ENCODE assay signal across 31 cellular contexts in the genomic region with DNA sequence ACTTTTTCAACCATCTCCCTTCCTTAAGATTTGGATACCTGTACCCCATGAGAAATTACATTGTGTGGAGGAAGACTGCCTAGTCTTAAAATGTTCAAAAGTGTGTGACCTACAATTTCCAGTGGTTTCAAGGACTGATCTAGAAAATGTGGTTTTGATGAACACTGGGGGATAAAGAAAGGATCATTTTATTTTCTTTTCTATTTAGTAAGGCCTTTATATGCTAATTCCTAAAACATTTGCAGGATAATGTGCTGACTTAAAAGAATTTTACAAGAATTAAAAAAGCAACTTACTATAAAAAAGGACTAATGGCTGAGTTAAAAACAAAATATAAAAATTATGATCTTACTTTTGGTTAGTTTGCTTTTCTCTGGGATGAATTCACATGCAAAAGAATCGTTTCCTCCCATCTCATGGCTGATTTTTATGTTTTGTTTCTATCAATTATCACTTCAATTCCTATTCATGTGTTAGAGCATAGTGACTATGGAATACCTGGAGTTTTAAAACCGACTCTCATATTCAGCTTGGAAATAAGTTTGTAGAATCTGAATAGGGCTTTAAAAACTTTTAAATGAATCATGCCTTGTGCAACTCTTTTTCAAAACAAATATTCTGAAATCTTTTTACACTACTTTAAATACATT. TPM values are rescaled to one million over a fixed set of nuclear protein-coding genes. Genes with fewer than 3 reads are reported as not detected.
"Had no signal": no experiment of that assay in that cellular context is flagged by ENCODE, and none has a peak within 500 bp of the region (broad histone marks: within the 10 kb centered on the region; RNA-seq: fewer than 3 reads in every experiment).

No MANE protein-coding gene starts in this region.

- ATAC-seq: activated CD4-positive, alpha-beta T cell treated with anti-CD3 and anti-CD28 coated beads for 36 hours; activated CD4-positive, CD25-positive, alpha-beta regulatory T cell treated with anti-CD3 and anti-CD28 coated beads, Interleukin-2, amount 50 U/mL, for 24 hours; activated CD8-positive, alpha-beta T cell treated with anti-CD3 and anti-CD28 coated beads, Interleukin-2, amount 10 ng/mL, durations not matched to agents 7 days and 5 days; Right ventricle myocardium inferior had no signal

- H3K27ac ChIP-seq: brain microvascular endothelial cell, PC-9, RWPE1 had no signal

- H3K36me3 Mint-ChIP-seq: activated naive CD4-positive, alpha-beta T cell treated with anti-CD3 and anti-CD28 coated beads, Interleukin-2, amount 50 U/mL, for 24 hours had no signal

- H3K4me3 ChIP-seq: PC-9 had no signal

- H3K27ac Mint-ChIP-seq: activated CD4-positive, alpha-beta T cell treated with anti-CD3 and anti-CD28 coated beads for 36 hours; activated CD4-positive, alpha-beta T cell treated with anti-CD3 and anti-CD28 coated beads, Interleukin-2, amount 10 ng/mL, durations not matched to agents 7 days and 5 days; activated CD8-positive, alpha-beta T cell treated with anti-CD3 and anti-CD28 coated beads, Interleukin-2, amount 10 ng/mL, durations not matched to agents 7 days and 5 days; activated naive CD4-positive, alpha-beta T cell treated with anti-CD3 and anti-CD28 coated beads, Interleukin-2, amount 50 U/mL, for 24 hours; activated T-cell treated with anti-CD3 and anti-CD28 coated beads, Interleukin-2, amount 50 U/mL, for 24 hours; activated T-helper 2 cell treated with anti-CD3 and anti-CD28 coated beads, Interferon-gamma antibody, Interleukin-2, Interleukin-4, amounts not matched to agents 10 μg/mL and 5 μg/mL and 100 μg/mL, durations not matched to agents 14 hours and 24 hours and 36 hours had no signal

- H3K9me3 Mint-ChIP-seq: activated CD4-positive, alpha-beta T cell treated with anti-CD3 and anti-CD28 coated beads, Interleukin-2, amount 10 ng/mL, durations not matched to agents 7 days and 5 days; activated naive CD4-positive, alpha-beta T cell treated with anti-CD3 and anti-CD28 coated beads, Interleukin-2, amount 50 U/mL, for 24 hours; activated T-cell treated with anti-CD3 and anti-CD28 coated beads, Interleukin-2, amount 50 U/mL, for 24 hours; activated T-helper 2 cell treated with anti-CD3 and anti-CD28 coated beads, Interferon-gamma antibody, Interleukin-2, Interleukin-4, amounts not matched to agents 10 μg/mL and 5 μg/mL and 100 μg/mL, durations not matched to agents 14 hours and 24 hours and 36 hours had no signal

- H3K27me3 ChIP-seq: brain microvascular endothelial cell had no signal

- DNase-seq: activated CD4-positive, alpha-beta T cell treated with anti-CD3 and anti-CD28 coated beads for 36 hours; activated CD4-positive, alpha-beta T cell treated with anti-CD3 and anti-CD28 coated beads, Interleukin-2, amount 10 ng/mL, durations not matched to agents 7 days and 5 days; activated CD4-positive, alpha-beta T cell treated with anti-CD3 and anti-CD28 coated beads, Interleukin-2, amount 50 U/mL, for 48 hours; activated CD8-positive, alpha-beta T cell treated with anti-CD3 and anti-CD28 coated beads, Interleukin-2, amount 10 ng/mL, durations not matched to agents 7 days and 5 days; activated gamma-delta T cell; activated naive CD4-positive, alpha-beta T cell treated with Interleukin-2 at 50 U/mL for 16 hours; activated T-cell treated with anti-CD3 and anti-CD28 coated beads, Interleukin-2, amount 50 U/mL, for 24 hours; amniotic stem cell; aorta; brain microvascular endothelial cell; central memory CD4-positive, alpha-beta T cell; NCI-H1092 treated with DMSO at 0.1 percent for 48 hours; NCI-H1417; NCI-H146; NCI-H187; NCI-H2029 treated with DMSO at 0.1 percent for 48 hours; NCI-H2107; NCI-H2171; NCI-H510A; NCI-H526; NCI-H748 treated with DMSO at 0.1 percent for 48 hours; NK-92 treated with Interleukin-12 subunit alpha and Interleukin-12 subunit beta, amount 100 ng/mL, for 24 hours; PC-9; SIG-M5; T1000 had no signal

- H2AFZ ChIP-seq: PC-9 had no signal

- H3K4me3 Mint-ChIP-seq: activated CD4-positive, alpha-beta T cell treated with anti-CD3 and anti-CD28 coated beads for 36 hours; activated CD4-positive, alpha-beta T cell treated with anti-CD3 and anti-CD28 coated beads, Interleukin-2, amount 10 ng/mL, durations not matched to agents 7 days and 5 days; activated CD8-positive, alpha-beta T cell treated with anti-CD3 and anti-CD28 coated beads, Interleukin-2, amount 10 ng/mL, durations not matched to agents 7 days and 5 days; activated naive CD4-positive, alpha-beta T cell treated with anti-CD3 and anti-CD28 coated beads, Interleukin-2, amount 50 U/mL, for 24 hours; activated T-cell treated with anti-CD3 and anti-CD28 coated beads, Interleukin-2, amount 50 U/mL, for 24 hours had no signal

- H3K4me1 Mint-ChIP-seq: activated CD4-positive, alpha-beta T cell treated with anti-CD3 and anti-CD28 coated beads for 36 hours; activated CD4-positive, alpha-beta T cell treated with anti-CD3 and anti-CD28 coated beads, Interleukin-2, amount 10 ng/mL, durations not matched to agents 7 days and 5 days; activated naive CD4-positive, alpha-beta T cell treated with anti-CD3 and anti-CD28 coated beads, Interleukin-2, amount 50 U/mL, for 24 hours had no signal

- H3K36me3 ChIP-seq: brain microvascular endothelial cell had no signal

- H3K4me2 ChIP-seq: PC-9 had no signal

RNA-seq across cellular contexts. Expression of gene PYGL, which starts 39.9 kb away (rescaled TPM):
- total RNA-seq: activated CD4-positive, alpha-beta T cell treated with anti-CD3 and anti-CD28 coated beads, Interleukin-2, amount 10 ng/mL, durations not matched to agents 7 days and 5 days; activated CD8-positive, alpha-beta T cell treated with anti-CD3 and anti-CD28 coated beads, Interleukin-2, amount 10 ng/mL, durations not matched to agents 7 days and 5 days; T-helper 1 cell treated with Interleukin-12 subunit alpha and Interleukin-12 subunit beta and Interleukin-4 antibody, amounts not matched to agents 30 ng/mL and 1 ng/mL, for 36 hours had no signal
